ENCODE assay signal across 20 cellular contexts in genomic region chr19:35389192-35389861, GRCh38. TPM values are rescaled to one million over a fixed set of nuclear protein-coding genes. Genes with fewer than 3 reads are reported as not detected.
DNase-seq lines count a peak whose midpoint lies in the region; ATAC-seq, FAIRE-seq and TF ChIP-seq lines count a peak whose summit lies in the region.
"Had no signal": no experiment of that assay in that cellular context is flagged by ENCODE, and none has a peak within 500 bp of the region (broad histone marks: within the 10 kb centered on the region; RNA-seq: fewer than 3 reads in every experiment).

No MANE protein-coding gene starts in this region.

- no TSS peak for BruUV-seq in HepG2 (replicated peaks; lab: Mats Ljungman, UMichigan)

- H2BK12ac ChIP-seq in mesenchymal stem cell (ENCODE audit: low read length in 2 of 2) = no peak overlapping the region

- H3K4me1 ChIP-seq in HepG2 (ENCODE audit: insufficient read depth, low read length) (peaks cover 64% of the 10 kb centered on the region), right lobe of liver (no peaks in the 10 kb centered on the region), mesenchymal stem cell (ENCODE audit: control insufficient read depth, insufficient read depth, low read depth, low read length) (no peaks in the 10 kb centered on the region), sigmoid colon (peaks cover 0 to 24% (median 0%) of the 10 kb centered on the region in 4 donors), gastrocnemius medialis (no peaks in the 10 kb centered on the region)

- peak; percentile 56 for FAIRE-seq in HepG2 (lab: Jason Lieb, UNC)
- FAIRE-seq: GM12892 had no signal

- H3K4me2 ChIP-seq in HepG2 (ENCODE audit: low read depth, low read length) (peak overlapping the region; percentile 65), mesenchymal stem cell (ENCODE audit: low read length, poor library complexity, severe bottlenecking) (no peak overlapping the region)
- H3K4me2 ChIP-seq: BLaER1 had no signal

- DNase-seq in HepG2 (ENCODE audit: low spot score) (peak; percentile 82), right lobe of liver (no peak), ecto neural progenitor cell (ENCODE audit: low spot score) (peak; percentile 18), mesenchymal stem cell (no peak), NCI-H526 treated with DMSO at 0.1 percent for 48 hours (lab: John Stamatoyannopoulos, UW) (no peak), NCI-H748 (lab: John Stamatoyannopoulos, UW; ENCODE audit: unreplicated experiment) (no peak), sigmoid colon (no peak), gastrocnemius medialis (no peak)
- DNase-seq: H7, NCI-H187, NCI-H345, NCI-H526, RPMI8226, SIG-M5 had no signal

- no peak overlapping the region for H2AK5ac ChIP-seq in mesenchymal stem cell (ENCODE audit: low read length, severe bottlenecking)

- peak overlapping the region in 1 of 3 experiments; percentile 32; a peak in 2 of 6 replicates for H3K4me3 ChIP-seq in HepG2 (replicated peaks in 1 of 3; ENCODE audit: insufficient read depth in 1 of 3, low read depth in 2 of 3, low read length in 3 of 3)
- H3K4me3 ChIP-seq in right lobe of liver = no peak overlapping the region
- H3K4me3 ChIP-seq in mesenchymal stem cell (ENCODE audit: insufficient read depth in 1 of 2, low read depth in 1 of 2, low read length in 2 of 2) = no peak overlapping the region
- no peak overlapping the region for H3K4me3 ChIP-seq in sigmoid colon
- H3K4me3 ChIP-seq in gastrocnemius medialis = no peak overlapping the region
- H3K4me3 ChIP-seq: BLaER1 had no signal

- intact Hi-C loops in HepG2 (cut with micrococcal nuclease; ENCODE audit: unreplicated experiment) = no loop called here
- intact Hi-C loops in right lobe of liver (cut with DNase I) = no loop called here
- intact Hi-C loops in sigmoid colon (cut with DNase I) = no loop called here
- intact Hi-C loops in gastrocnemius medialis (cut with DNase I; ENCODE audit: low total_unique reads) = no loop called here

- H3K9ac ChIP-seq in HepG2 (ENCODE audit: insufficient read depth, low read depth, low read length) = peak overlapping the region; percentile 42
- peak overlapping the region; percentile 63 for H3K9ac ChIP-seq in mesenchymal stem cell (ENCODE audit: low read length)
- H3K9ac ChIP-seq: BLaER1 had no signal

- TF ChIP-seq POLR2A in HepG2 (IDR thresholded peaks at IDR 0.05; ENCODE audit: insufficient read depth in 1 of 2, low read depth in 2 of 2, low read length in 2 of 2) (no peak), right lobe of liver (IDR thresholded peaks at IDR 0.05) (no peak), sigmoid colon (IDR thresholded peaks at IDR 0.05) (no peak), gastrocnemius medialis (IDR thresholded peaks at IDR 0.05) (no peak)

- TF ChIP-seq CTCF in HepG2 (CRISPR knock-in tag; IDR thresholded peaks at IDR 0.05) (no peak), right lobe of liver (IDR thresholded peaks at IDR 0.05) (no peak), sigmoid colon (IDR thresholded peaks at IDR 0.05) (no peak), gastrocnemius medialis (IDR thresholded peaks at IDR 0.05 in 4 of 5, conservative IDR thresholded peaks at IDR 0.05 in 1 of 5) (no peak)

- no peak overlapping the region for H3K23ac ChIP-seq in mesenchymal stem cell (ENCODE audit: low read length in 2 of 2)

- no peak overlapping the region for H2BK5ac ChIP-seq in mesenchymal stem cell (ENCODE audit: low read depth, low read length, poor library complexity, severe bottlenecking)

- TF ChIP-seq EP300 in HepG2 (IDR thresholded peaks at IDR 0.05; ENCODE audit: low read depth in 2 of 2, low read length in 2 of 2) = peak in 1 of 2 experiments; percentile 71; a peak in 2 of 4 replicates
- TF ChIP-seq EP300 in HepG2 (CRISPR knock-in tag; IDR thresholded peaks at IDR 0.05; ENCODE audit: borderline replicate concordance) = no peak
- TF ChIP-seq EP300 in sigmoid colon (IDR thresholded peaks at IDR 0.05) = no peak

- H4K91ac ChIP-seq in mesenchymal stem cell (ENCODE audit: low read length) = no peak overlapping the region

- H4K8ac ChIP-seq in mesenchymal stem cell (ENCODE audit: low read length) = no peak overlapping the region

- H3K27me3 ChIP-seq in HepG2 (ENCODE audit: control insufficient read depth in 1 of 2, insufficient read depth in 2 of 2, low read length in 2 of 2) (no peaks in the 10 kb centered on the region), right lobe of liver (no peaks in the 10 kb centered on the region), mesenchymal stem cell (ENCODE audit: control insufficient read depth in 1 of 2, insufficient read depth in 1 of 2, low read length in 2 of 2) (no peaks in the 10 kb centered on the region), sigmoid colon (no peaks in the 10 kb centered on the region), gastrocnemius medialis (no peaks in the 10 kb centered on the region)
- H3K27me3 ChIP-seq: BLaER1 had no signal

- H3K18ac ChIP-seq in mesenchymal stem cell (ENCODE audit: low read depth in 1 of 2, low read length in 2 of 2) = no peak overlapping the region

- WGBS in HepG2 (ENCODE audit: low lambda C conversion rate) = 3% methylated on average over 6 of the region's 6 CpGs
- WGBS in right lobe of liver (ENCODE audit: insufficient coverage, low coverage, low lambda C conversion rate, missing lambda C conversion rate) = 36% methylated on average over 4 of the region's 6 CpGs
- WGBS in mesenchymal stem cell = 45% methylated on average over 6 of the region's 6 CpGs
- 49 to 66% methylated on average over 6 of the region's 6 CpGs for WGBS in sigmoid colon, 2 donors

- no peak for TF ChIP-seq RAD21 in HepG2 (CRISPR knock-in tag; IDR thresholded peaks at IDR 0.05)

- H4K20me1 ChIP-seq in HepG2 (ENCODE audit: insufficient read depth, low read length) = no peaks in the 10 kb centered on the region
- H4K20me1 ChIP-seq: BLaER1 had no signal

- no peak overlapping the region for H2BK15ac ChIP-seq in mesenchymal stem cell (ENCODE audit: low read depth, poor library complexity, severe bottlenecking)

- CTCF ChIA-PET in HepG2 (lab: Yijun Ruan, JAX; ENCODE audit: low intra/inter-chr PET ratio, low total read pairs) = no interaction called here

- no peak overlapping the region for H3K4ac ChIP-seq in mesenchymal stem cell (ENCODE audit: low read depth in 1 of 2, low read length in 2 of 2)

- no peaks in the 10 kb centered on the region for H3K36me3 ChIP-seq in HepG2 (replicated peaks in 1 of 2; ENCODE audit: control insufficient read depth in 1 of 2, insufficient read depth in 2 of 2, low read length in 2 of 2)
- H3K36me3 ChIP-seq in right lobe of liver = no peaks in the 10 kb centered on the region
- H3K36me3 ChIP-seq in mesenchymal stem cell (ENCODE audit: control insufficient read depth in 1 of 2, insufficient read depth in 2 of 2, low read depth in 1 of 2, low read length in 2 of 2) = no peaks in the 10 kb centered on the region
- H3K36me3 ChIP-seq in sigmoid colon = no peaks in the 10 kb centered on the region
- no peaks in the 10 kb centered on the region for H3K36me3 ChIP-seq in gastrocnemius medialis
- H3K36me3 ChIP-seq: BLaER1 had no signal

- no peak overlapping the region for H2AFZ ChIP-seq in HepG2 (ENCODE audit: low read length)
- H2AFZ ChIP-seq in mesenchymal stem cell (ENCODE audit: low read depth, low read length) = no peak overlapping the region

- H3K9me3 ChIP-seq in HepG2 (ENCODE audit: low read length) (peaks cover 26% of the 10 kb centered on the region), right lobe of liver (no peaks in the 10 kb centered on the region), mesenchymal stem cell (ENCODE audit: control insufficient read depth, low read length) (peaks cover 3% of the 10 kb centered on the region), sigmoid colon (no peaks in the 10 kb centered on the region), gastrocnemius medialis (peaks cover 0 to 5% (median 0%) of the 10 kb centered on the region in 3 donors)

- H3K79me1 ChIP-seq in mesenchymal stem cell (replicated peaks; ENCODE audit: low read length, poor library complexity, severe bottlenecking) = no peaks in the 10 kb centered on the region

- in situ Hi-C loops in HepG2 (cut with HindIII; ENCODE audit: extremely low pct_ligation_motif_present, low pct_unique_long_range_greater_than_20kb) = no loop called here
- in situ Hi-C loops in gastrocnemius medialis (cut with MboI; ENCODE audit: low sequenced_read_pairs in 4 of 4) = no loop called here

- POLR2A ChIA-PET in HepG2 (lab: Yijun Ruan, JAX) = no interaction called here

- no peaks in the 10 kb centered on the region for H3K79me2 ChIP-seq in HepG2 (ENCODE audit: insufficient read depth, low read length)

- H2BK120ac ChIP-seq in mesenchymal stem cell (ENCODE audit: low read depth, low read length) = no peak overlapping the region

- no peak overlapping the region for H3K14ac ChIP-seq in mesenchymal stem cell (ENCODE audit: low read length in 2 of 2)

- H3K27ac ChIP-seq in HepG2 (ENCODE audit: extremely low read length, insufficient read depth, low read length) = peak overlapping the region; percentile 70
- no peak overlapping the region for H3K27ac ChIP-seq in right lobe of liver
- no peak overlapping the region for H3K27ac ChIP-seq in mesenchymal stem cell (ENCODE audit: low read length, poor library complexity, severe bottlenecking)
- peak overlapping the region in 1 of 4 donors; percentile 37 for H3K27ac ChIP-seq in sigmoid colon
- no peak overlapping the region for H3K27ac ChIP-seq in gastrocnemius medialis
- H3K27ac ChIP-seq: BLaER1 had no signal

- peak; percentile 77 for ATAC-seq in HepG2
- no peak for ATAC-seq in right lobe of liver
- no peak for ATAC-seq in gastrocnemius medialis

RNA-seq across cellular contexts. Expression of gene GPR42, which starts 18.5 kb away (rescaled TPM):
- total RNA-seq in HepG2 (2016; rRNA removed; fragmentation: Illumina TruSeq; extraction: Trizol) (not detected in 2 replicates), right lobe of liver (not detected), sigmoid colon (under 1 TPM in 3 of 4 donors, not detected in 1; 0.27 to 0.83 (median 0.36) TPM), gastrocnemius medialis (not detected)
- not detected in 2 replicates for total RNA-seq in HepG2 (2016; cell fraction: cytosol; rRNA removed; fragmentation: Illumina TruSeq; extraction: Trizol; ENCODE audit: low read depth)
- not detected in 2 replicates for total RNA-seq in HepG2 (2016; cell fraction: insoluble cytoplasmic fraction; rRNA removed; fragmentation: Illumina TruSeq; extraction: Trizol)
- total RNA-seq in HepG2 (2016; cell fraction: membrane; rRNA removed; fragmentation: Illumina TruSeq; extraction: Trizol) = not detected in 2 replicates
- not detected in 2 replicates for total RNA-seq in HepG2 (2016; cell fraction: nucleus; rRNA removed; fragmentation: Illumina TruSeq; extraction: Trizol)
- polyA plus RNA-seq in HepG2 (2011; rRNA removed) (not detected in 2 replicates), sigmoid colon (under 1 TPM in 1 of 3 donors, not detected in 2; 0.17 TPM)
- polyA plus RNA-seq in HepG2 (2011; cell fraction: cytosol; rRNA removed) = not detected in 2 replicates
- not detected in 2 replicates for polyA plus RNA-seq in HepG2 (2011; cell fraction: nucleus; rRNA removed)
- not detected in 2 replicates for polyA plus RNA-seq in HepG2 (2012)
- polyA plus RNA-seq in HepG2 (2016; cell fraction: cytosol; fragmentation: Illumina TruSeq; extraction: Trizol; ENCODE audit: low read depth) = not detected in 2 replicates
- polyA plus RNA-seq in HepG2 (2016; cell fraction: insoluble cytoplasmic fraction; fragmentation: Illumina TruSeq; extraction: Trizol; ENCODE audit: low read depth) = not detected in 2 replicates
- not detected in 2 replicates for polyA plus RNA-seq in HepG2 (2016; cell fraction: membrane; fragmentation: Illumina TruSeq; extraction: Trizol; ENCODE audit: low read depth)
- not detected in 2 replicates for polyA plus RNA-seq in HepG2 (2016; cell fraction: nucleus; fragmentation: Illumina TruSeq; extraction: Trizol; ENCODE audit: insufficient read depth, low read depth)
- not detected in 2 replicates for polyA minus RNA-seq in HepG2 (2011; rRNA and poly(A)+ RNA removed; ENCODE audit: low replicate concordance)
- not detected in 2 replicates for polyA minus RNA-seq in HepG2 (2011; cell fraction: cytosol; rRNA and poly(A)+ RNA removed)
- not detected in 2 replicates for polyA minus RNA-seq in HepG2 (2011; cell fraction: nucleus; rRNA and poly(A)+ RNA removed)
- 0.06 TPM for polyA plus RNA-seq in mesenchymal stem cell (2013, experiment 1 of 2)
- 0.08 TPM for polyA plus RNA-seq in mesenchymal stem cell (2013, experiment 2 of 2)
- total RNA-seq: A172, H7, HT-29, LHCN-M2 had no signal
- polyA plus RNA-seq: IgD-negative memory B cell had no signal

RNA-seq across cellular contexts. Expression of gene FFAR3, which starts 31.1 kb away (rescaled TPM):
- total RNA-seq in HepG2 (2016; rRNA removed; fragmentation: Illumina TruSeq; extraction: Trizol) = not detected in 2 replicates
- not detected in 2 replicates for total RNA-seq in HepG2 (2016; cell fraction: cytosol; rRNA removed; fragmentation: Illumina TruSeq; extraction: Trizol; ENCODE audit: low read depth)
- total RNA-seq in HepG2 (2016; cell fraction: insoluble cytoplasmic fraction; rRNA removed; fragmentation: Illumina TruSeq; extraction: Trizol) = not detected in 2 replicates
- total RNA-seq in HepG2 (2016; cell fraction: membrane; rRNA removed; fragmentation: Illumina TruSeq; extraction: Trizol) = not detected in 2 replicates
- not detected in 2 replicates for total RNA-seq in HepG2 (2016; cell fraction: nucleus; rRNA removed; fragmentation: Illumina TruSeq; extraction: Trizol)
- polyA plus RNA-seq in HepG2 (2011; rRNA removed) = not detected in 2 replicates
- polyA plus RNA-seq in HepG2 (2011; cell fraction: cytosol; rRNA removed) = not detected in 2 replicates
- polyA plus RNA-seq in HepG2 (2011; cell fraction: nucleus; rRNA removed) = not detected in 2 replicates
- polyA plus RNA-seq in HepG2 (2012) = not detected in 2 replicates
- not detected in 2 replicates for polyA plus RNA-seq in HepG2 (2016; cell fraction: cytosol; fragmentation: Illumina TruSeq; extraction: Trizol; ENCODE audit: low read depth)
- not detected in 2 replicates for polyA plus RNA-seq in HepG2 (2016; cell fraction: insoluble cytoplasmic fraction; fragmentation: Illumina TruSeq; extraction: Trizol; ENCODE audit: low read depth)
- not detected in 2 replicates for polyA plus RNA-seq in HepG2 (2016; cell fraction: membrane; fragmentation: Illumina TruSeq; extraction: Trizol; ENCODE audit: low read depth)
- polyA plus RNA-seq in HepG2 (2016; cell fraction: nucleus; fragmentation: Illumina TruSeq; extraction: Trizol; ENCODE audit: insufficient read depth, low read depth) = not detected in 2 replicates
- polyA minus RNA-seq in HepG2 (2011; rRNA and poly(A)+ RNA removed; ENCODE audit: low replicate concordance) = not detected in 2 replicates
- polyA minus RNA-seq in HepG2 (2011; cell fraction: cytosol; rRNA and poly(A)+ RNA removed) = not detected in 2 replicates
- polyA minus RNA-seq in HepG2 (2011; cell fraction: nucleus; rRNA and poly(A)+ RNA removed) = not detected in 2 replicates
- total RNA-seq in right lobe of liver = under 1 TPM in 1 of 6 experiments, not detected in 5; 0.27 TPM
- 0.23 TPM for polyA plus RNA-seq in mesenchymal stem cell (2013, experiment 1 of 2)
- polyA plus RNA-seq in mesenchymal stem cell (2013, experiment 2 of 2) = 0.12 TPM
- 1 to 10 TPM; 1.1 to 1.9 (median 1.5) TPM for total RNA-seq in sigmoid colon
- polyA plus RNA-seq in sigmoid colon = under 1 TPM in 1 of 3 donors, not detected in 2; 0.67 TPM
- not detected for total RNA-seq in gastrocnemius medialis
- total RNA-seq: A172, H7, HT-29, LHCN-M2 had no signal
- polyA plus RNA-seq: IgD-negative memory B cell had no signal

RNA-seq across cellular contexts. Expression of gene FFAR1, which starts 41.6 kb away (rescaled TPM):
- not detected in 2 replicates for total RNA-seq in HepG2 (2016; rRNA removed; fragmentation: Illumina TruSeq; extraction: Trizol)
- total RNA-seq in HepG2 (2016; cell fraction: cytosol; rRNA removed; fragmentation: Illumina TruSeq; extraction: Trizol; ENCODE audit: low read depth) = 0.09 TPM in 1 of 2 replicates, not detected in the other
- not detected in 2 replicates for total RNA-seq in HepG2 (2016; cell fraction: insoluble cytoplasmic fraction; rRNA removed; fragmentation: Illumina TruSeq; extraction: Trizol)
- total RNA-seq in HepG2 (2016; cell fraction: membrane; rRNA removed; fragmentation: Illumina TruSeq; extraction: Trizol) = not detected in 2 replicates
- total RNA-seq in HepG2 (2016; cell fraction: nucleus; rRNA removed; fragmentation: Illumina TruSeq; extraction: Trizol) = not detected in 2 replicates
- not detected in 2 replicates for polyA plus RNA-seq in HepG2 (2011; rRNA removed)
- polyA plus RNA-seq in HepG2 (2011; cell fraction: cytosol; rRNA removed) = not detected in 2 replicates
- not detected in 2 replicates for polyA plus RNA-seq in HepG2 (2011; cell fraction: nucleus; rRNA removed)
- polyA plus RNA-seq in HepG2 (2012) = not detected in 2 replicates
- not detected in 2 replicates for polyA plus RNA-seq in HepG2 (2016; cell fraction: cytosol; fragmentation: Illumina TruSeq; extraction: Trizol; ENCODE audit: low read depth)
- not detected in 2 replicates for polyA plus RNA-seq in HepG2 (2016; cell fraction: insoluble cytoplasmic fraction; fragmentation: Illumina TruSeq; extraction: Trizol; ENCODE audit: low read depth)
- not detected in 2 replicates for polyA plus RNA-seq in HepG2 (2016; cell fraction: membrane; fragmentation: Illumina TruSeq; extraction: Trizol; ENCODE audit: low read depth)
- polyA plus RNA-seq in HepG2 (2016; cell fraction: nucleus; fragmentation: Illumina TruSeq; extraction: Trizol; ENCODE audit: insufficient read depth, low read depth) = not detected in 2 replicates
- not detected in 2 replicates for polyA minus RNA-seq in HepG2 (2011; rRNA and poly(A)+ RNA removed; ENCODE audit: low replicate concordance)
- not detected in 2 replicates for polyA minus RNA-seq in HepG2 (2011; cell fraction: cytosol; rRNA and poly(A)+ RNA removed)
- not detected in 2 replicates for polyA minus RNA-seq in HepG2 (2011; cell fraction: nucleus; rRNA and poly(A)+ RNA removed)
- total RNA-seq in right lobe of liver = not detected
- polyA plus RNA-seq in mesenchymal stem cell (2013, experiment 1 of 2) = not detected
- not detected for polyA plus RNA-seq in mesenchymal stem cell (2013, experiment 2 of 2)
- total RNA-seq in sigmoid colon = not detected
- under 1 TPM in 1 of 3 donors, not detected in 2; 0.06 TPM for polyA plus RNA-seq in sigmoid colon
- not detected for total RNA-seq in gastrocnemius medialis
- total RNA-seq: A172, H7, HT-29, LHCN-M2 had no signal

RNA-seq across cellular contexts. Expression of gene FFAR2, which starts 58.7 kb away (rescaled TPM):
- total RNA-seq in HepG2 (2016; rRNA removed; fragmentation: Illumina TruSeq; extraction: Trizol) = not detected in 2 replicates
- total RNA-seq in HepG2 (2016; cell fraction: cytosol; rRNA removed; fragmentation: Illumina TruSeq; extraction: Trizol; ENCODE audit: low read depth) = not detected in 2 replicates
- not detected in 2 replicates for total RNA-seq in HepG2 (2016; cell fraction: insoluble cytoplasmic fraction; rRNA removed; fragmentation: Illumina TruSeq; extraction: Trizol)
- total RNA-seq in HepG2 (2016; cell fraction: membrane; rRNA removed; fragmentation: Illumina TruSeq; extraction: Trizol) = not detected in 2 replicates
- total RNA-seq in HepG2 (2016; cell fraction: nucleus; rRNA removed; fragmentation: Illumina TruSeq; extraction: Trizol) = not detected in 2 replicates
- polyA plus RNA-seq in HepG2 (2011; rRNA removed) = 0.12 and 0.30 TPM in 2 replicates
- 0.03 and 0.14 TPM in 2 replicates for polyA plus RNA-seq in HepG2 (2011; cell fraction: cytosol; rRNA removed)
- 0.12 TPM in 1 of 2 replicates, not detected in the other for polyA plus RNA-seq in HepG2 (2011; cell fraction: nucleus; rRNA removed)
- 0.31 and 1.2 TPM in 2 replicates for polyA plus RNA-seq in HepG2 (2012)
- not detected in 2 replicates for polyA plus RNA-seq in HepG2 (2016; cell fraction: cytosol; fragmentation: Illumina TruSeq; extraction: Trizol; ENCODE audit: low read depth)
- not detected in 2 replicates for polyA plus RNA-seq in HepG2 (2016; cell fraction: insoluble cytoplasmic fraction; fragmentation: Illumina TruSeq; extraction: Trizol; ENCODE audit: low read depth)
- polyA plus RNA-seq in HepG2 (2016; cell fraction: membrane; fragmentation: Illumina TruSeq; extraction: Trizol; ENCODE audit: low read depth) = not detected in 2 replicates
- polyA plus RNA-seq in HepG2 (2016; cell fraction: nucleus; fragmentation: Illumina TruSeq; extraction: Trizol; ENCODE audit: insufficient read depth, low read depth) = not detected in 2 replicates
- not detected in 2 replicates for polyA minus RNA-seq in HepG2 (2011; rRNA and poly(A)+ RNA removed; ENCODE audit: low replicate concordance)
- not detected in 2 replicates for polyA minus RNA-seq in HepG2 (2011; cell fraction: cytosol; rRNA and poly(A)+ RNA removed)
- not detected in 2 replicates for polyA minus RNA-seq in HepG2 (2011; cell fraction: nucleus; rRNA and poly(A)+ RNA removed)
- total RNA-seq in right lobe of liver = under 1 TPM in 3 of 6 experiments, not detected in 3; 0.30 to 0.64 (median 0.35) TPM
- 0.06 TPM for polyA plus RNA-seq in mesenchymal stem cell (2013, experiment 1 of 2)
- 0.12 TPM for polyA plus RNA-seq in mesenchymal stem cell (2013, experiment 2 of 2)
- total RNA-seq in sigmoid colon = under 1 TPM in 1 of 4 donors, not detected in 3; 0.81 TPM
- polyA plus RNA-seq in sigmoid colon = under 1 TPM in 2 of 3 donors, not detected in 1; 0.69 to 0.92 TPM
- not detected for total RNA-seq in gastrocnemius medialis
- total RNA-seq: A172, H7, LHCN-M2 had no signal
- polyA plus RNA-seq: IgD-negative memory B cell had no signal

Comparison
In these comparisons a context has a peak if more than half of its experiments do, and no peak if none do; other contexts are left out.
1. DNase-seq: peak in HepG2 (single experiment) and ecto neural progenitor cell (single experiment); none in right lobe of liver (0 of 3), mesenchymal stem cell (single experiment), NCI-H526 treated with DMSO at 0.1 percent for 48 hours (single experiment), NCI-H748 (single experiment), sigmoid colon (single experiment) and gastrocnemius medialis (0 of 2).